9 cellular contexts compared by ENCODE assay signal in genomic region chr1:1358433-1359201, GRCh38. TPM values are rescaled to one million over a fixed set of nuclear protein-coding genes. Genes with fewer than 3 reads are reported as not detected.
DNase-seq lines count a peak whose midpoint lies in the region; ATAC-seq and TF ChIP-seq lines count a peak whose summit lies in the region.
"Had no signal": no experiment of that assay in that cellular context is flagged by ENCODE, and none has a peak within 500 bp of the region (broad histone marks: within the 10 kb centered on the region; RNA-seq: fewer than 3 reads in every experiment).

MXRA8 (minus strand) TSS chr1:1358555; CDS start chr1:1358504, 51 bp downstream.

- H3K27me3 Mint-ChIP-seq in chondrocyte (ENCODE audit: low read depth) = no peaks in the 10 kb centered on the region

- TF ChIP-seq CTCF in chondrocyte (IDR thresholded peaks at IDR 0.05) = no peak
- TF ChIP-seq CTCF in right lobe of liver (IDR thresholded peaks at IDR 0.05) = no peak
- no peak for TF ChIP-seq CTCF in mammary epithelial cell (conservative IDR thresholded peaks at IDR 0.05 in 1 of 2, IDR thresholded peaks at IDR 0.05 in 1 of 2; ENCODE audit: extremely low read depth in 1 of 2, insufficient read depth in 1 of 2, low read depth in 1 of 2, low read length in 2 of 2)

- H3K27ac ChIP-seq in right lobe of liver = peak within 1 kb of the TSS; percentile 33 to 47 (median 43)
- H3K27ac ChIP-seq in temporal lobe (ENCODE audit: low read depth, low read length) = no peak within 1 kb of the TSS
- no peak within 1 kb of the TSS for H3K27ac ChIP-seq in mammary epithelial cell (ENCODE audit: insufficient read depth, low read depth, low read length)

- no peak within 1 kb of the TSS for H3K4me2 ChIP-seq in mammary epithelial cell (ENCODE audit: insufficient read depth, low read depth, low read length)

- no peak for TF ChIP-seq POLR2A in right lobe of liver (IDR thresholded peaks at IDR 0.05)

- intact Hi-C loops in right lobe of liver (cut with DNase I) (no loop called here), mammary epithelial cell (cut with micrococcal nuclease) (no loop called here)

- WGBS in right lobe of liver (ENCODE audit: insufficient coverage, low coverage, low lambda C conversion rate, missing lambda C conversion rate) = 31% methylated on average over 6 of the region's 27 CpGs
- WGBS in mammary epithelial cell (ENCODE audit: low coverage, missing lambda C conversion rate) = 43% methylated on average over 12 of the region's 27 CpGs

- CTCF ChIA-PET in mammary epithelial cell (lab: Charles Lee; ENCODE audit: low non-redundant PET) = no interaction called here

- H2AFZ ChIP-seq in mammary epithelial cell (ENCODE audit: low read depth, low read length) = no peak within 1 kb of the TSS

- no peak within 1 kb of the TSS for H3K9ac ChIP-seq in mammary epithelial cell (ENCODE audit: insufficient read depth, low read length)

- dilution Hi-C loops in mammary epithelial cell (cut with HindIII; ENCODE audit: low sequenced_read_pairs) = no loop called here

- H3K4me1 Mint-ChIP-seq in chondrocyte (ENCODE audit: low read depth) = peaks cover 51% of the 10 kb centered on the region

- peak within 1 kb of the TSS; percentile 82 for H3K4me3 Mint-ChIP-seq in chondrocyte (ENCODE audit: unreplicated experiment)
- H3K4me3 Mint-ChIP-seq: memory B cell had no signal

- DNase-seq in NCI-H82 (lab: John Stamatoyannopoulos, UW) (peak; percentile 96), chondrocyte (ENCODE audit: low spot score) (no peak), right lobe of liver (peak in 1 of 3 donors; percentile 26), ACHN (no peak), epidermal melanocyte (ENCODE audit: insufficient read length, low spot score) (no peak), mammary epithelial cell (no peak)

- BruUV-seq in mammary epithelial cell (replicated peaks; lab: Mats Ljungman, UMichigan) = no TSS peak

- ATAC-seq in right lobe of liver (peak in 2 of 4 donors; percentile 15 to 19), HG03108 (IDR thresholded peaks at IDR 0.05; ENCODE audit: unreplicated experiment) (no peak)

- H3K27ac Mint-ChIP-seq in chondrocyte (ENCODE audit: unreplicated experiment) = peak within 1 kb of the TSS; percentile 89
- H3K27ac Mint-ChIP-seq: memory B cell had no signal

- H3K4me3 ChIP-seq in right lobe of liver = peak within 1 kb of the TSS; percentile 11 to 27 (median 14)
- H3K4me3 ChIP-seq in mammary epithelial cell (replicated peaks in 1 of 3; ENCODE audit: insufficient read depth in 1 of 3, low read depth in 2 of 3, low read length in 3 of 3) = no peak within 1 kb of the TSS

- H3K4me1 ChIP-seq in right lobe of liver = no peaks in the 10 kb centered on the region
- peaks cover 40% of the 10 kb centered on the region for H3K4me1 ChIP-seq in mammary epithelial cell (ENCODE audit: insufficient read depth, low read length)

- in situ Hi-C loops in ACHN (cut with HindIII; ENCODE audit: low pct_ligation_motif_present, low pct_unique_long_range_greater_than_20kb, low sequenced_read_pairs) = no loop called here
- in situ Hi-C loops in mammary epithelial cell (cut with MboI; ENCODE audit: low sequenced_read_pairs in 2 of 2) = no loop called here

- peaks cover 0 to 5% of the 10 kb centered on the region in 2 donors for H3K27me3 ChIP-seq in right lobe of liver
- H3K27me3 ChIP-seq in mammary epithelial cell (ENCODE audit: insufficient read depth, low read length) = no peaks in the 10 kb centered on the region

- no peaks in the 10 kb centered on the region for H4K20me1 ChIP-seq in mammary epithelial cell (ENCODE audit: insufficient read depth, low read length)

- no peaks in the 10 kb centered on the region for H3K9me3 ChIP-seq in right lobe of liver
- no peaks in the 10 kb centered on the region for H3K9me3 ChIP-seq in mammary epithelial cell (replicated peaks; ENCODE audit: insufficient read depth, low read length)

- H3K79me2 ChIP-seq in mammary epithelial cell (ENCODE audit: insufficient read depth, low read length) = no peaks in the 10 kb centered on the region

- no peaks in the 10 kb centered on the region for H3K36me3 Mint-ChIP-seq in chondrocyte (ENCODE audit: low read depth)
- H3K36me3 Mint-ChIP-seq: memory B cell had no signal

- no peaks in the 10 kb centered on the region for H3K9me3 Mint-ChIP-seq in chondrocyte (ENCODE audit: low read depth)
- H3K9me3 Mint-ChIP-seq: memory B cell had no signal

- H3K36me3 ChIP-seq in right lobe of liver = no peaks in the 10 kb centered on the region
- H3K36me3 ChIP-seq in mammary epithelial cell (ENCODE audit: insufficient read depth, low read length) = no peaks in the 10 kb centered on the region

RNA-seq across cellular contexts. Expression of gene MXRA8, which starts in this region (rescaled TPM):
- total RNA-seq in chondrocyte (154 to 238 TPM (median 158 TPM) in 3 replicates), right lobe of liver (10 to 100 TPM in 2 of 6 experiments, 1 to 10 TPM in 4; 2.2 to 11.9 (median 3.3) TPM), temporal lobe (11.3 TPM), mammary epithelial cell (1 to 10 TPM in 1 of 2 donors, not detected in 1; 6.2 TPM)
- 0.09 TPM for polyA plus RNA-seq in mammary epithelial cell
- not detected for polyA minus RNA-seq in mammary epithelial cell

Comparison
In these comparisons a context has a peak if more than half of its experiments do, and no peak if none do; other contexts are left out.
1. RNA of gene MXRA8 (total RNA-seq): 154 to 238 TPM in chondrocyte; 11.3 TPM in temporal lobe (single experiment), 6.2 TPM in mammary epithelial cell and 2.2 to 11.9 TPM in right lobe of liver; every median in the first group is over 10 times any median in the second.
2. H3K27ac ChIP-seq: peak in right lobe of liver (3 of 3); none in temporal lobe (single experiment) and mammary epithelial cell (single experiment).
3. H3K4me3 ChIP-seq: peak in right lobe of liver (3 of 3); none in mammary epithelial cell (0 of 3).